ENCODE assay signal across 19 cellular contexts in the genomic region with DNA sequence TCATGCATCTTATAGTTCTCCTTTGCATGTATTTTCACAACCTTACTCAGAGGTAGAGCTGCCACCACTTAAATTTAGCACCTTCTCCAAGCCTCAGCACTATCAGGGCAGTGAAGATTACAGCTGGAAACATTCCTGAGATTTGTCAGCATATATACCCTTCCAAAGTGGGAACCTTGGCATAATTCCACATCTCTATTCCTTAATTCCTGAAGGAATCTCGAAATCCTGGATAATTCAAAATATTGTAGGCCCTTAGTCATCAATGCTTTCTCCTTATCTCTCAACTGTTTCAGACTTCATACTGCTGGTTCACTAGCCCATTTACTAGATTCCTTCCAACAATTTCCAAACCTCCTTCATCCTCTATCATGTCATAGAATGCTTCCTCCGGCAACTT.
DNase-seq lines count a peak whose midpoint lies in the region; ATAC-seq and TF ChIP-seq lines count a peak whose summit lies in the region.
"Had no signal": no experiment of that assay in that cellular context is flagged by ENCODE, and none has a peak within 500 bp of the region (broad histone marks: within the 10 kb centered on the region; RNA-seq: fewer than 3 reads in every experiment).

No MANE protein-coding gene starts in this region.

- CTCF ChIA-PET in CD8-positive, alpha-beta T cell (lab: Charles Lee) = no interaction called here

- H2BK5ac ChIP-seq in trophoblast cell (ENCODE audit: low read depth, low read length, poor library complexity) = no peak overlapping the region

- no peak overlapping the region for H4K91ac ChIP-seq in trophoblast cell (ENCODE audit: low read depth, low read length)

- H3K36me3 Mint-ChIP-seq in activated T-cell treated with anti-CD3 and anti-CD28 coated beads, Interleukin-2, amount 50 U/mL, for 72 hours (ENCODE audit: insufficient read depth in 2 of 2) = peaks cover 4 to 14% of the 10 kb centered on the region in 2 donors
- H3K36me3 Mint-ChIP-seq in CD8-positive, alpha-beta T cell = peaks cover 83% of the 10 kb centered on the region

- H3K23ac ChIP-seq in trophoblast cell (ENCODE audit: low read length) = no peak overlapping the region

- H3K14ac ChIP-seq in trophoblast cell (ENCODE audit: low read length) = no peak overlapping the region

- no peak overlapping the region for H3K9ac ChIP-seq in trophoblast cell (ENCODE audit: low read length)

- no peak overlapping the region for H2AK5ac ChIP-seq in trophoblast cell (ENCODE audit: low read length)

- peak overlapping the region; percentile 10 for H3K27ac Mint-ChIP-seq in activated T-cell treated with anti-CD3 and anti-CD28 coated beads, Interleukin-2, amount 50 U/mL, for 72 hours
- H3K27ac Mint-ChIP-seq in CD8-positive, alpha-beta T cell = peak overlapping the region; percentile 19

- H3K9me3 ChIP-seq in CD8-positive, alpha-beta T cell (ENCODE audit: low read length) = no peaks in the 10 kb centered on the region
- no peaks in the 10 kb centered on the region for H3K9me3 ChIP-seq in trophoblast cell (ENCODE audit: insufficient read depth, low read depth, low read length)
- no peaks in the 10 kb centered on the region for H3K9me3 ChIP-seq in MG63

- H2BK12ac ChIP-seq in trophoblast cell (ENCODE audit: low read length) = no peak overlapping the region

- H3K4me2 ChIP-seq in trophoblast cell (ENCODE audit: low read length) = no peak overlapping the region

- intact Hi-C loops in CD8-positive, alpha-beta T cell (cut with DNase I, micrococcal nuclease) = no loop called here

- no peaks in the 10 kb centered on the region for H3K79me1 ChIP-seq in trophoblast cell (ENCODE audit: low read length)

- no peaks in the 10 kb centered on the region for H3K27me3 ChIP-seq in CD8-positive, alpha-beta T cell (ENCODE audit: insufficient read depth, low read length)
- H3K27me3 ChIP-seq in trophoblast cell (ENCODE audit: insufficient read depth, low read length) (no peaks in the 10 kb centered on the region), MG63 (no peaks in the 10 kb centered on the region)

- H3K18ac ChIP-seq in trophoblast cell (ENCODE audit: low read length) = no peak overlapping the region

- H4K8ac ChIP-seq in trophoblast cell (ENCODE audit: low read depth, low read length) = no peak overlapping the region

- H3K27ac ChIP-seq in CD8-positive, alpha-beta T cell (ENCODE audit: low read depth, low read length) = no peak overlapping the region
- no peak overlapping the region for H3K27ac ChIP-seq in trophoblast cell (ENCODE audit: low read depth, low read length)
- H3K27ac ChIP-seq: C4-2B had no signal

- H3K79me2 ChIP-seq in trophoblast cell (ENCODE audit: control insufficient read depth, insufficient read depth, low read length, poor library complexity) = no peaks in the 10 kb centered on the region

- DNase-seq in activated T-cell treated with anti-CD3 and anti-CD28 coated beads, Interleukin-2, amount 50 U/mL, for 72 hours = no peak
- DNase-seq in activated T-cell treated with anti-CD3 and anti-CD28 coated beads for 4 hours (no peak), fibroblast of pulmonary artery (ENCODE audit: low read depth) (peak; percentile 56), trophoblast cell (peak; percentile 12 to 74), MG63 (no peak)
- no peak for DNase-seq in CD8-positive, alpha-beta T cell
- no peak for DNase-seq in activated effector memory CD4-positive, alpha-beta T cell treated with anti-CD3 and anti-CD28 coated beads, Interleukin-2, amount 50 U/mL, for 16 hours
- DNase-seq: AML-193, GDM1, Kasumi-1, NCI-H1417, NCI-H1694 treated with DMSO at 0.1 percent for 48 hours, NCI-H2081 treated with DMSO at 0.1 percent for 48 hours, NCI-H2171 treated with DMSO at 0.1 percent for 48 hours, NCI-H446, NCI-H526 treated with DMSO at 0.1 percent for 48 hours, SHP77 had no signal

- H2BK120ac ChIP-seq in trophoblast cell (ENCODE audit: insufficient read depth, low read length, poor library complexity) = no peak overlapping the region

- no peaks in the 10 kb centered on the region for H3K4me1 Mint-ChIP-seq in activated T-cell treated with anti-CD3 and anti-CD28 coated beads, Interleukin-2, amount 50 U/mL, for 72 hours (ENCODE audit: low read depth)
- H3K4me1 Mint-ChIP-seq in CD8-positive, alpha-beta T cell (ENCODE audit: low read depth) = no peaks in the 10 kb centered on the region

- WGBS in trophoblast cell (ENCODE audit: extremely low coverage, insufficient coverage, insufficient read length) = no CpG with 5 or more reads among the region's 2 CpGs

- POLR2A ChIA-PET in CD8-positive, alpha-beta T cell (lab: Charles Lee) = no interaction called here

- H4K12ac ChIP-seq in trophoblast cell (ENCODE audit: low read depth, low read length) = no peak overlapping the region

- ATAC-seq in activated T-cell treated with anti-CD3 and anti-CD28 coated beads, Interleukin-2, amount 50 U/mL, for 72 hours (replicated peaks in 1 of 2) = no peak
- ATAC-seq in CD8-positive, alpha-beta T cell = no peak
- ATAC-seq in HG02852 (IDR thresholded peaks at IDR 0.05; ENCODE audit: unreplicated experiment) = no peak

- peaks cover 37% of the 10 kb centered on the region for H3K36me3 ChIP-seq in CD8-positive, alpha-beta T cell (ENCODE audit: insufficient read depth, low read length)
- H3K36me3 ChIP-seq in trophoblast cell (ENCODE audit: control insufficient read depth in 1 of 2, insufficient read depth in 2 of 2, low read length in 2 of 2) = peaks cover 3 to 4% of the 10 kb centered on the region in 2 experiments
- H3K36me3 ChIP-seq in MG63 = peaks cover 2% of the 10 kb centered on the region; the same call in 1 of the 2 replicates

- no peaks in the 10 kb centered on the region for H3K4me1 ChIP-seq in CD8-positive, alpha-beta T cell (ENCODE audit: insufficient read depth, low read length)
- no peaks in the 10 kb centered on the region for H3K4me1 ChIP-seq in trophoblast cell (ENCODE audit: control insufficient read depth in 1 of 2, insufficient read depth in 2 of 2, low read length in 2 of 2)

- no peak overlapping the region for H3K4me3 Mint-ChIP-seq in activated T-cell treated with anti-CD3 and anti-CD28 coated beads, Interleukin-2, amount 50 U/mL, for 72 hours
- H3K4me3 Mint-ChIP-seq in CD8-positive, alpha-beta T cell = no peak overlapping the region

- H2AFZ ChIP-seq in trophoblast cell (ENCODE audit: insufficient read depth, low read length, poor library complexity) = no peak overlapping the region

- no peaks in the 10 kb centered on the region for H3K9me3 Mint-ChIP-seq in activated T-cell treated with anti-CD3 and anti-CD28 coated beads, Interleukin-2, amount 50 U/mL, for 72 hours
- no peaks in the 10 kb centered on the region for H3K9me3 Mint-ChIP-seq in CD8-positive, alpha-beta T cell

- no peaks in the 10 kb centered on the region for H3K27me3 Mint-ChIP-seq in activated T-cell treated with anti-CD3 and anti-CD28 coated beads, Interleukin-2, amount 50 U/mL, for 72 hours (ENCODE audit: low read depth)
- no peaks in the 10 kb centered on the region for H3K27me3 Mint-ChIP-seq in CD8-positive, alpha-beta T cell (ENCODE audit: low read depth)

- H3K4me3 ChIP-seq in CD8-positive, alpha-beta T cell (ENCODE audit: low read depth, low read length) = no peak overlapping the region
- H3K4me3 ChIP-seq in fibroblast of pulmonary artery (replicated peaks; ENCODE audit: low read depth, low read length) (no peak overlapping the region), trophoblast cell (ENCODE audit: low read depth, low read length) (no peak overlapping the region), MG63 (no peak overlapping the region)

- H3K4ac ChIP-seq in trophoblast cell (ENCODE audit: low read depth, low read length) = no peak overlapping the region

- TF ChIP-seq CTCF in CD8-positive, alpha-beta T cell (IDR thresholded peaks at IDR 0.05) = no peak
- TF ChIP-seq CTCF in fibroblast of pulmonary artery (IDR thresholded peaks at IDR 0.05; ENCODE audit: low read length, missing control alignments) = no peak

Comparison
In these comparisons a context has a peak if more than half of its experiments do, and no peak if none do; other contexts are left out.
1. DNase-seq: peak in fibroblast of pulmonary artery (single experiment) and trophoblast cell (2 of 2); none in activated T-cell treated with anti-CD3 and anti-CD28 coated beads, Interleukin-2, amount 50 U/mL, for 72 hours (0 of 2), activated T-cell treated with anti-CD3 and anti-CD28 coated beads for 4 hours (single experiment), CD8-positive, alpha-beta T cell (0 of 7), activated effector memory CD4-positive, alpha-beta T cell treated with anti-CD3 and anti-CD28 coated beads, Interleukin-2, amount 50 U/mL, for 16 hours (single experiment) and MG63 (single experiment).